In genomic region chr14:103730490-103731035, GRCh38 we compare ENCODE assay signal across 11 cellular contexts. TPM values are rescaled to one million over a fixed set of nuclear protein-coding genes. Genes with fewer than 3 reads are reported as not detected.
DNase-seq lines count a peak whose midpoint lies in the region; ATAC-seq lines count a peak whose summit lies in the region.
"Had no signal": no experiment of that assay in that cellular context is flagged by ENCODE, and none has a peak within 500 bp of the region (broad histone marks: within the 10 kb centered on the region; RNA-seq: fewer than 3 reads in every experiment).

No MANE protein-coding gene starts in this region.

- no peak for DNase-seq in stimulated activated naive CD8-positive, alpha-beta T cell treated with anti-CD3 and anti-CD28 coated beads, Interleukin-15, amount 100 ng/mL, for 72 hours
- DNase-seq in stimulated activated naive CD8-positive, alpha-beta T cell treated with anti-CD3 and anti-CD28 coated beads, Interleukin-15, Interleukin-2, amounts not matched to agents 100 U/mL and 50 U/mL, for 24 hours = no peak
- DNase-seq in central memory CD8-positive, alpha-beta T cell (ENCODE audit: low spot score in 2 of 2) = no peak
- DNase-seq in left lobe of liver (ENCODE audit: low spot score) = peak; percentile 88
- no peak for DNase-seq in activated CD8-positive, alpha-beta memory T cell treated with anti-CD3 and anti-CD28 coated beads, Interleukin-2, amount 10 ng/mL, durations not matched to agents 7 days and 5 days
- DNase-seq: activated naive CD4-positive, alpha-beta T cell; DMS79 had no signal

- no peak overlapping the region for H3K4me3 Mint-ChIP-seq in stimulated activated naive CD8-positive, alpha-beta T cell treated with anti-CD3 and anti-CD28 coated beads, Interleukin-15, amount 100 ng/mL, for 72 hours
- H3K4me3 Mint-ChIP-seq in central memory CD8-positive, alpha-beta T cell = no peak overlapping the region
- no peak overlapping the region for H3K4me3 Mint-ChIP-seq in activated CD8-positive, alpha-beta memory T cell treated with anti-CD3 and anti-CD28 coated beads, Interleukin-2, amount 10 ng/mL, durations not matched to agents 7 days and 5 days

- no peaks in the 10 kb centered on the region for H3K9me3 Mint-ChIP-seq in stimulated activated naive CD8-positive, alpha-beta T cell treated with anti-CD3 and anti-CD28 coated beads, Interleukin-15, amount 100 ng/mL, for 72 hours
- H3K9me3 Mint-ChIP-seq in central memory CD8-positive, alpha-beta T cell = no peaks in the 10 kb centered on the region
- no peaks in the 10 kb centered on the region for H3K9me3 Mint-ChIP-seq in activated CD8-positive, alpha-beta memory T cell treated with anti-CD3 and anti-CD28 coated beads, Interleukin-2, amount 10 ng/mL, durations not matched to agents 7 days and 5 days (ENCODE audit: low read depth)

- H3K4me1 Mint-ChIP-seq in stimulated activated naive CD8-positive, alpha-beta T cell treated with anti-CD3 and anti-CD28 coated beads, Interleukin-15, amount 100 ng/mL, for 72 hours = no peaks in the 10 kb centered on the region
- peaks cover 6% of the 10 kb centered on the region for H3K4me1 Mint-ChIP-seq in central memory CD8-positive, alpha-beta T cell
- H3K4me1 Mint-ChIP-seq in activated CD8-positive, alpha-beta memory T cell treated with anti-CD3 and anti-CD28 coated beads, Interleukin-2, amount 10 ng/mL, durations not matched to agents 7 days and 5 days = no peaks in the 10 kb centered on the region

- H3K27me3 Mint-ChIP-seq in stimulated activated naive CD8-positive, alpha-beta T cell treated with anti-CD3 and anti-CD28 coated beads, Interleukin-15, amount 100 ng/mL, for 72 hours = no peaks in the 10 kb centered on the region
- no peaks in the 10 kb centered on the region for H3K27me3 Mint-ChIP-seq in central memory CD8-positive, alpha-beta T cell
- no peaks in the 10 kb centered on the region for H3K27me3 Mint-ChIP-seq in activated CD8-positive, alpha-beta memory T cell treated with anti-CD3 and anti-CD28 coated beads, Interleukin-2, amount 10 ng/mL, durations not matched to agents 7 days and 5 days

- CTCF ChIA-PET in activated CD8-positive, alpha-beta memory T cell treated with anti-CD3 and anti-CD28 coated beads, Interleukin-2, amount 10 ng/mL, durations not matched to agents 7 days and 5 days (lab: Charles Lee) = no interaction called here

- peaks cover 12% of the 10 kb centered on the region for H3K36me3 Mint-ChIP-seq in central memory CD8-positive, alpha-beta T cell (ENCODE audit: insufficient read depth)
- H3K36me3 Mint-ChIP-seq in activated CD8-positive, alpha-beta memory T cell treated with anti-CD3 and anti-CD28 coated beads, Interleukin-2, amount 10 ng/mL, durations not matched to agents 7 days and 5 days = peaks cover 4% of the 10 kb centered on the region

- peak; percentile 23 for ATAC-seq in stimulated activated naive CD8-positive, alpha-beta T cell treated with anti-CD3 and anti-CD28 coated beads, Interleukin-15, amount 100 ng/mL, for 72 hours
- ATAC-seq in stimulated activated naive CD8-positive, alpha-beta T cell treated with anti-CD3 and anti-CD28 coated beads, Interleukin-15, Interleukin-2, amounts not matched to agents 100 U/mL and 50 U/mL, for 24 hours = no peak
- no peak for ATAC-seq in central memory CD8-positive, alpha-beta T cell (replicated peaks; ENCODE audit: extremely low read depth, poor library complexity, severe bottlenecking)
- ATAC-seq in left lobe of liver = peak; percentile 85
- ATAC-seq in HG03439 (IDR thresholded peaks at IDR 0.05; ENCODE audit: unreplicated experiment) = no peak
- ATAC-seq in activated CD8-positive, alpha-beta memory T cell treated with anti-CD3 and anti-CD28 coated beads, Interleukin-2, amount 10 ng/mL, durations not matched to agents 7 days and 5 days = no peak
- no peak for ATAC-seq in GM18861 (IDR thresholded peaks at IDR 0.05; ENCODE audit: unreplicated experiment)
- ATAC-seq in HG02798 (IDR thresholded peaks at IDR 0.05; ENCODE audit: poor library complexity, unreplicated experiment) = no peak
- ATAC-seq: left colon had no signal

- no peak overlapping the region for H3K27ac Mint-ChIP-seq in stimulated activated naive CD8-positive, alpha-beta T cell treated with anti-CD3 and anti-CD28 coated beads, Interleukin-15, amount 100 ng/mL, for 72 hours
- peak overlapping the region; percentile 25 for H3K27ac Mint-ChIP-seq in central memory CD8-positive, alpha-beta T cell (ENCODE audit: low read depth)
- H3K27ac Mint-ChIP-seq in activated CD8-positive, alpha-beta memory T cell treated with anti-CD3 and anti-CD28 coated beads, Interleukin-2, amount 10 ng/mL, durations not matched to agents 7 days and 5 days = no peak overlapping the region

RNA-seq across cellular contexts. Expression of gene ZFYVE21, which starts 15.0 kb away (rescaled TPM):
- total RNA-seq in left lobe of liver = 25.2 TPM
- total RNA-seq in activated CD8-positive, alpha-beta memory T cell treated with anti-CD3 and anti-CD28 coated beads, Interleukin-2, amount 10 ng/mL, durations not matched to agents 7 days and 5 days = 10 to 100 TPM; 17.4 to 18.6 TPM

RNA-seq across cellular contexts. Expression of gene XRCC3, which starts 15.3 kb away (rescaled TPM):
- total RNA-seq in left lobe of liver = 1.2 TPM
- 10 to 100 TPM; 64.3 to 68.8 TPM for total RNA-seq in activated CD8-positive, alpha-beta memory T cell treated with anti-CD3 and anti-CD28 coated beads, Interleukin-2, amount 10 ng/mL, durations not matched to agents 7 days and 5 days

Comparison
In these comparisons a context has a peak if more than half of its experiments do, and no peak if none do; other contexts are left out.
1. ATAC-seq: peak in stimulated activated naive CD8-positive, alpha-beta T cell treated with anti-CD3 and anti-CD28 coated beads, Interleukin-15, amount 100 ng/mL, for 72 hours (single experiment) and left lobe of liver (single experiment); none in stimulated activated naive CD8-positive, alpha-beta T cell treated with anti-CD3 and anti-CD28 coated beads, Interleukin-15, Interleukin-2, amounts not matched to agents 100 U/mL and 50 U/mL, for 24 hours (single experiment), central memory CD8-positive, alpha-beta T cell (single experiment), HG03439 (single experiment), activated CD8-positive, alpha-beta memory T cell treated with anti-CD3 and anti-CD28 coated beads, Interleukin-2, amount 10 ng/mL, durations not matched to agents 7 days and 5 days (single experiment), GM18861 (single experiment) and HG02798 (single experiment).
2. RNA of gene XRCC3, which starts 15.3 kb away (total RNA-seq): 64.3 to 68.8 TPM in activated CD8-positive, alpha-beta memory T cell treated with anti-CD3 and anti-CD28 coated beads, Interleukin-2, amount 10 ng/mL, durations not matched to agents 7 days and 5 days; 1.2 TPM in left lobe of liver (single experiment); every median in the first group is over 10 times any median in the second.